ENCODE assay signal across 8 cellular contexts in genomic region chr2:189783927-189784867, GRCh38. TPM values are rescaled to one million over a fixed set of nuclear protein-coding genes. Genes with fewer than 3 reads are reported as not detected.
DNase-seq lines count a peak whose midpoint lies in the region; ATAC-seq and TF ChIP-seq lines count a peak whose summit lies in the region.

Gene ORMDL1, minus strand, starts transcription at chr2:189784339. Its CDS starts 1,744 bp downstream, at chr2:189782595.
Gene PMS1, plus strand, starts transcription at chr2:189784450. Its CDS starts 7,360 bp downstream, at chr2:189791810.

- no peaks in the 10 kb centered on the region for H3K9me2 ChIP-seq in PC-3 (replicated peaks; ENCODE audit: low read length)

- peaks cover 84% of the 10 kb centered on the region for H3K79me2 ChIP-seq in PC-3 (ENCODE audit: low read length)

- TF ChIP-seq CTCF in PC-3 (conservative IDR thresholded peaks at IDR 0.05; ENCODE audit: low read depth, low read length) (no peak), mucosa of descending colon (IDR thresholded peaks at IDR 0.05) (no peak)

- BruUV-seq in PC-3 (replicated peaks; lab: Mats Ljungman, UMichigan): TSS peak; percentile 66

- H3K9ac ChIP-seq in PC-3 (ENCODE audit: low read length): peak within 1 kb of the TSS; percentile 84

- H3K9me3 ChIP-seq in PC-3 (ENCODE audit: low read length): no peaks in the 10 kb centered on the region
- no peaks in the 10 kb centered on the region for H3K9me3 ChIP-seq in mucosa of descending colon

- peak within 1 kb of the TSS; percentile 79 for H3K4me2 ChIP-seq in PC-3 (ENCODE audit: low read length)

- POLR2A ChIA-PET in PC-3 (lab: Charles Lee; ENCODE audit: unreplicated experiment): interaction anchor here (0.7 kb wide), 1 partner anchor 21 kb away, joined by 3 read pairs; the partner anchor contains the start of gene OSGEPL1

- H2AFZ ChIP-seq in PC-3 (ENCODE audit: low read length): peak within 1 kb of the TSS; percentile 91

- H3K4me3 ChIP-seq in Jurkat, Clone E6-1 (ENCODE audit: low read length): peak within 1 kb of the TSS; percentile 77
- H3K4me3 ChIP-seq in PC-3 (ENCODE audit: low read length) (peak within 1 kb of the TSS; percentile 80), mucosa of descending colon (peak within 1 kb of the TSS; percentile 70)

- H3K27ac ChIP-seq in PC-3 (ENCODE audit: low read length): peak within 1 kb of the TSS; percentile 71
- H3K27ac ChIP-seq in epithelial cell of prostate: peak within 1 kb of the TSS; percentile 86

- intact Hi-C loops in PC-3 (cut with micrococcal nuclease): loop anchor here (2.0 to 5.0 kb wide), 2 partner anchors 21 to 122 kb away; partner anchors contain the start of genes ASNSD1 and OSGEPL1
- intact Hi-C loops in mucosa of descending colon (cut with DNase I, micrococcal nuclease): no loop called here

- H3F3A ChIP-seq in PC-3 (ENCODE audit: low read length, unreplicated experiment): no peaks in the 10 kb centered on the region

- CTCF ChIA-PET in PC-3 (lab: Charles Lee): no interaction called here

- no peaks in the 10 kb centered on the region for H4K20me1 ChIP-seq in PC-3 (ENCODE audit: low read length)

- DNase-seq in DMS53 (lab: John Stamatoyannopoulos, UW) (peak; percentile 98), PC-3 (peak; percentile 96), activated T-cell treated with anti-CD3 and anti-CD28 coated beads for 48 hours (ENCODE audit: low read depth) (peak; percentile 95), epithelial cell of prostate (ENCODE audit: low read depth, low spot score) (peak; percentile 81), mucosa of descending colon (peak; percentile 96 to 98 (median 97))
- peak; percentile 91 for DNase-seq in Jurkat, Clone E6-1 (ENCODE audit: low read depth, low spot score)
- peak; percentile 78 to 84 for DNase-seq in stimulated activated CD8-positive, alpha-beta memory T cell treated with anti-CD3 and anti-CD28 coated beads, Interleukin-4, amount 100 ng/mL, for 1 hour (ENCODE audit: low read depth in 2 of 2, low spot score in 1 of 2)

- peaks cover 30% of the 10 kb centered on the region for H3K36me3 ChIP-seq in PC-3 (ENCODE audit: low read depth, low read length)
- no peaks in the 10 kb centered on the region for H3K36me3 ChIP-seq in mucosa of descending colon (ENCODE audit: low read depth)

- peaks cover 19% of the 10 kb centered on the region for H3K4me1 ChIP-seq in PC-3 (ENCODE audit: insufficient read depth, low read length)
- H3K4me1 ChIP-seq in mucosa of descending colon (ENCODE audit: low read depth): peaks cover 6% of the 10 kb centered on the region

- ATAC-seq in GM21717 (IDR thresholded peaks at IDR 0.05; ENCODE audit: unreplicated experiment) (peak; percentile 94), PC-3 (peak; percentile 92), mucosa of descending colon (peak; percentile 99)

- H3K27me3 ChIP-seq in PC-3 (ENCODE audit: low read length): no peaks in the 10 kb centered on the region

RNA-seq across cellular contexts. Expression of gene ORMDL1, which starts in this region (rescaled TPM):
- polyA plus RNA-seq in Jurkat, Clone E6-1 (2012; ENCODE audit: insufficient read depth, insufficient read length): 64.9 TPM
- 44.6 and 64.5 TPM in 2 replicates for total RNA-seq in PC-3 (2014; rRNA removed)
- 10 to 100 TPM; 41.9 to 47.2 (median 44.5) TPM for total RNA-seq in mucosa of descending colon

RNA-seq across cellular contexts. Expression of gene PMS1, which starts in this region (rescaled TPM):
- polyA plus RNA-seq in Jurkat, Clone E6-1 (2012; ENCODE audit: insufficient read depth, insufficient read length): 27.2 TPM
- 13.8 and 15.1 TPM in 2 replicates for total RNA-seq in PC-3 (2014; rRNA removed)
- 10 to 100 TPM; 13.5 to 30.3 (median 17.2) TPM for total RNA-seq in mucosa of descending colon

Comparison
In these comparisons a context has a peak if more than half of its experiments do, and no peak if none do; other contexts are left out.
1. Peak in every context shown above with its lines: DNase-seq, ATAC-seq, H3K4me3 ChIP-seq and H3K27ac ChIP-seq.